ENCODE assay signal across 24 cellular contexts in genomic region chr11:78037825-78038620, GRCh38. TPM values are rescaled to one million over a fixed set of nuclear protein-coding genes. Genes with fewer than 3 reads are reported as not detected.
"Had no signal": no experiment of that assay in that cellular context is flagged by ENCODE, and none has a peak within 500 bp of the region (broad histone marks: within the 10 kb centered on the region; RNA-seq: fewer than 3 reads in every experiment).

No MANE protein-coding gene starts in this region.

- FAIRE-seq: kidney, small intestine had no signal

- H3K27ac ChIP-seq: esophagus squamous epithelium, left ventricle myocardium inferior, neutrophil, SJSA1, suprapubic skin, VCaP had no signal

- H3K4me3 ChIP-seq: esophagus squamous epithelium, left ventricle myocardium inferior, SJSA1, suprapubic skin, upper lobe of left lung had no signal

- H3K27ac Mint-ChIP-seq: memory B cell had no signal

- H3K9me3 ChIP-seq: esophagus squamous epithelium, left ventricle myocardium inferior, neutrophil, SJSA1, suprapubic skin, upper lobe of left lung had no signal

- H3K27me3 ChIP-seq: esophagus squamous epithelium, neutrophil, SJSA1, suprapubic skin, upper lobe of left lung had no signal

- DNase-seq: activated CD4-positive, alpha-beta T cell treated with anti-CD3 and anti-CD28 coated beads for 1 hour; activated CD4-positive, alpha-beta T cell treated with anti-CD3 and anti-CD28 coated beads, Interleukin-2, amount 50 U/mL, for 4 hours; activated effector memory CD4-positive, alpha-beta T cell treated with Interleukin-2 at 50 U/mL for 16 hours; activated naive CD4-positive, alpha-beta T cell treated with anti-CD3 and anti-CD28 coated beads, Interleukin-2, amount 50 U/mL, for 16 hours; central memory CD4-positive, alpha-beta T cell; cortex of kidney; effector CD4-positive, alpha-beta T cell; esophagus squamous epithelium; hippocampal formation; kidney; left ventricle myocardium inferior; stimulated activated CD4-positive, alpha-beta T cell treated with anti-CD3 and anti-CD28 coated beads, Interleukin-4, amount 100 ng/mL, for 24 hours; stimulated activated CD8-positive, alpha-beta memory T cell treated with anti-CD3 and anti-CD28 coated beads, Interleukin-4, amount 100 ng/mL, for 48 hours; stimulated activated naive CD8-positive, alpha-beta T cell treated with anti-CD3 and anti-CD28 coated beads, Interleukin-15, Interleukin-2, amounts not matched to agents 100 U/mL and 50 U/mL, for 24 hours; T-helper 9 cell had no signal

- ATAC-seq: stimulated activated naive CD8-positive, alpha-beta T cell treated with anti-CD3 and anti-CD28 coated beads, Interleukin-15, Interleukin-2, amounts not matched to agents 100 U/mL and 50 U/mL, for 24 hours had no signal

- H3K9me3 Mint-ChIP-seq: memory B cell had no signal

- H3K4me3 Mint-ChIP-seq: memory B cell had no signal

- H3K36me3 ChIP-seq: esophagus squamous epithelium, left ventricle myocardium inferior, neutrophil, SJSA1, suprapubic skin, upper lobe of left lung had no signal

RNA-seq across cellular contexts. Expression of gene THRSP, which starts 25.6 kb away (rescaled TPM):
- total RNA-seq: esophagus squamous epithelium, fibroblast of villous mesenchyme, glomerular endothelial cell, kidney, SJSA1 had no signal
